ENCODE assay signal across 16 cellular contexts in genomic region chr2:95298471-95299111, GRCh38. TPM values are rescaled to one million over a fixed set of nuclear protein-coding genes. Genes with fewer than 3 reads are reported as not detected.
DNase-seq lines count a peak whose midpoint lies in the region; ATAC-seq lines count a peak whose summit lies in the region.
"Had no signal": no experiment of that assay in that cellular context is flagged by ENCODE, and none has a peak within 500 bp of the region (broad histone marks: within the 10 kb centered on the region; RNA-seq: fewer than 3 reads in every experiment).

No MANE protein-coding gene starts in this region.

- H3K27ac ChIP-seq in angular gyrus (ENCODE audit: low read depth, low read length) (peak overlapping the region; percentile 56), temporal lobe (ENCODE audit: low read depth, low read length) (peak overlapping the region; percentile 91)

- peak; percentile 49 for DNase-seq in ELR (ENCODE audit: low read depth)
- DNase-seq in fibroblast of gingiva (ENCODE audit: low read depth): peak; percentile 21
- DNase-seq in stimulated activated CD4-positive, alpha-beta T cell treated with anti-CD3 and anti-CD28 coated beads, Interleukin-4, amount 100 ng/mL, for 24 hours: no peak
- DNase-seq: COR-L47, DMS153, NCI-H1105, NCI-H510A, NCI-H82, RPMI8226, SHP77 treated with DMSO at 0.1 percent for 48 hours, SK-N-SH had no signal

- no peak for ATAC-seq in GM21786 (IDR thresholded peaks at IDR 0.05; ENCODE audit: unreplicated experiment)
- ATAC-seq in GM21367 (IDR thresholded peaks at IDR 0.05; ENCODE audit: unreplicated experiment): no peak

RNA-seq across cellular contexts. Expression of gene KCNIP3, which starts 1.4 kb away (rescaled TPM):
- 3.0 TPM for total RNA-seq in temporal lobe
- total RNA-seq: B cell had no signal

RNA-seq across cellular contexts. Expression of gene PROM2, which starts 24.3 kb away (rescaled TPM):
- total RNA-seq in temporal lobe: 0.98 TPM
